Comparison of ENCODE assay signal across 26 cellular contexts in genomic region chr3:147662705-147663104, GRCh38.
"Had no signal": no experiment of that assay in that cellular context is flagged by ENCODE, and none has a peak within 500 bp of the region (broad histone marks: within the 10 kb centered on the region; RNA-seq: fewer than 3 reads in every experiment).

No MANE protein-coding gene starts in this region.

- ATAC-seq: effector memory CD8-positive, alpha-beta T cell; esophagus mucosa; foreskin keratinocyte; gastrocnemius medialis; gastroesophageal sphincter; heart left ventricle; heart right ventricle had no signal

- H3K9me3 ChIP-seq: colonic mucosa, esophagus muscularis mucosa, esophagus squamous epithelium, gastrocnemius medialis, gastroesophageal sphincter, heart left ventricle, heart right ventricle had no signal

- H3K27me3 Mint-ChIP-seq: dendritic cell treated with granulocyte-macrophage colony-stimulating factor and Interleukin-4, amounts not matched to agents 40 ng/mL and 50 ng/mL, for 4 days; effector memory CD8-positive, alpha-beta T cell had no signal

- H3K4me2 ChIP-seq: hepatocyte had no signal

- H3K27ac ChIP-seq: colonic mucosa, coronary artery, dorsolateral prefrontal cortex, epithelial cell of prostate, esophagus muscularis mucosa, esophagus squamous epithelium, foreskin keratinocyte, gastrocnemius medialis, gastroesophageal sphincter, heart left ventricle, heart right ventricle, hepatocyte had no signal

- H2AFZ ChIP-seq: hepatocyte had no signal

- H3K4me1 ChIP-seq: colonic mucosa, esophagus muscularis mucosa, esophagus squamous epithelium, foreskin keratinocyte, gastroesophageal sphincter, heart left ventricle, heart right ventricle had no signal

- H3K79me2 ChIP-seq: hepatocyte had no signal

- H3K27me3 ChIP-seq: colonic mucosa, dorsolateral prefrontal cortex, esophagus muscularis mucosa, esophagus squamous epithelium, foreskin keratinocyte, gastrocnemius medialis, gastroesophageal sphincter, heart left ventricle, heart right ventricle, hepatocyte had no signal

- H3K4me3 Mint-ChIP-seq: dendritic cell treated with granulocyte-macrophage colony-stimulating factor and Interleukin-4, amounts not matched to agents 40 ng/mL and 50 ng/mL, for 4 days; effector memory CD8-positive, alpha-beta T cell; endodermal cell had no signal

- H3K4me3 ChIP-seq: colonic mucosa, coronary artery, dorsolateral prefrontal cortex, esophagus muscularis mucosa, esophagus squamous epithelium, gastrocnemius medialis, gastroesophageal sphincter, heart left ventricle, heart right ventricle, hepatocyte had no signal

- H3K36me3 ChIP-seq: colonic mucosa, esophagus muscularis mucosa, esophagus squamous epithelium, gastrocnemius medialis, gastroesophageal sphincter, heart left ventricle, heart right ventricle had no signal

- DNase-seq: colonic mucosa; cortex of kidney; dermis blood vessel endothelial cell; dorsolateral prefrontal cortex; effector CD4-positive, alpha-beta T cell; effector CD8-positive, alpha-beta T cell; effector memory CD4-positive, alpha-beta T cell; effector memory CD8-positive, alpha-beta T cell; endodermal cell; erythroblast; esophagus squamous epithelium; foreskin fibroblast; foreskin keratinocyte; foreskin melanocyte; gastrocnemius medialis; glutamatergic neuron; head of caudate nucleus; heart left ventricle; heart right ventricle had no signal

- H3K27ac Mint-ChIP-seq: dendritic cell treated with granulocyte-macrophage colony-stimulating factor and Interleukin-4, amounts not matched to agents 40 ng/mL and 50 ng/mL, for 4 days; effector memory CD8-positive, alpha-beta T cell; endodermal cell had no signal

- H3K9me3 Mint-ChIP-seq: dendritic cell treated with granulocyte-macrophage colony-stimulating factor and Interleukin-4, amounts not matched to agents 40 ng/mL and 50 ng/mL, for 4 days; endodermal cell had no signal
